Comparison of ENCODE assay signal across 1 cellular context in the genomic region with DNA sequence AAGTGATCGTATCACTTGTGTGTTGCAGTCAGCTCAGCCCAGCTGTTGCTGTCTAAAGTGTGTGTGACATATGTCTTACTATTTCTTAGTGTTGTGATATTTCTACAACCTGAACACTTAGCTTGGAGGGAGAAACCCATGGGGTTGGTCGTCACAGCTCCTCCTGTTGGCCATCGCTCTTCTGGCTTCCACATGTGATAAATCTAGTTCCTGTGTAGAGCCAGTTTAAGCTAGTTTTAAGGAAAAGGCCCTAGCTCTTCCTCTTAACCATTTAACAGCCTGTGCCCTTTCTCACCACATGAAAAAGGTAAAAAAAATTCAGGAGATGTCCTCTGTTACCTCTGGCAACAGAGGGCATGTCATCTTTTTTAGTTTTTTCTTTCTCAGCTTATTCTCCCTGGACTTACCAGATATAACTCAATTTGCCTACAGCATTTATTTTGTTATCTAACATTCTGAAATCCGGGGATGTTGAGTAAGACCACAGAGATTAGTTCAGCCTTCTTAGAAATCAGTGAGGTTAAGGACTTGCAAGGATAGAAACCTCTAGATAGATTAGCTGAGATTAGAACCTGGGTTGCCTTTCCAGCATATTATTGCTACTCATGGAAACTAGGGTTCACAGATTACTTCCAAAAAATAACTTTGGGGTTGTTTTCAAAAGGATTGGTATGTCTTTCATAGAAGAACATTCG.
TF ChIP-seq lines count a peak whose summit lies in the region.

No MANE protein-coding gene starts in this region.

TF ChIP-seq in H1, 55 proteins besides CTCF, POLR2A, EP300 and RAD21 (continued from another document):
- TF ChIP-seq, protein P1, sequence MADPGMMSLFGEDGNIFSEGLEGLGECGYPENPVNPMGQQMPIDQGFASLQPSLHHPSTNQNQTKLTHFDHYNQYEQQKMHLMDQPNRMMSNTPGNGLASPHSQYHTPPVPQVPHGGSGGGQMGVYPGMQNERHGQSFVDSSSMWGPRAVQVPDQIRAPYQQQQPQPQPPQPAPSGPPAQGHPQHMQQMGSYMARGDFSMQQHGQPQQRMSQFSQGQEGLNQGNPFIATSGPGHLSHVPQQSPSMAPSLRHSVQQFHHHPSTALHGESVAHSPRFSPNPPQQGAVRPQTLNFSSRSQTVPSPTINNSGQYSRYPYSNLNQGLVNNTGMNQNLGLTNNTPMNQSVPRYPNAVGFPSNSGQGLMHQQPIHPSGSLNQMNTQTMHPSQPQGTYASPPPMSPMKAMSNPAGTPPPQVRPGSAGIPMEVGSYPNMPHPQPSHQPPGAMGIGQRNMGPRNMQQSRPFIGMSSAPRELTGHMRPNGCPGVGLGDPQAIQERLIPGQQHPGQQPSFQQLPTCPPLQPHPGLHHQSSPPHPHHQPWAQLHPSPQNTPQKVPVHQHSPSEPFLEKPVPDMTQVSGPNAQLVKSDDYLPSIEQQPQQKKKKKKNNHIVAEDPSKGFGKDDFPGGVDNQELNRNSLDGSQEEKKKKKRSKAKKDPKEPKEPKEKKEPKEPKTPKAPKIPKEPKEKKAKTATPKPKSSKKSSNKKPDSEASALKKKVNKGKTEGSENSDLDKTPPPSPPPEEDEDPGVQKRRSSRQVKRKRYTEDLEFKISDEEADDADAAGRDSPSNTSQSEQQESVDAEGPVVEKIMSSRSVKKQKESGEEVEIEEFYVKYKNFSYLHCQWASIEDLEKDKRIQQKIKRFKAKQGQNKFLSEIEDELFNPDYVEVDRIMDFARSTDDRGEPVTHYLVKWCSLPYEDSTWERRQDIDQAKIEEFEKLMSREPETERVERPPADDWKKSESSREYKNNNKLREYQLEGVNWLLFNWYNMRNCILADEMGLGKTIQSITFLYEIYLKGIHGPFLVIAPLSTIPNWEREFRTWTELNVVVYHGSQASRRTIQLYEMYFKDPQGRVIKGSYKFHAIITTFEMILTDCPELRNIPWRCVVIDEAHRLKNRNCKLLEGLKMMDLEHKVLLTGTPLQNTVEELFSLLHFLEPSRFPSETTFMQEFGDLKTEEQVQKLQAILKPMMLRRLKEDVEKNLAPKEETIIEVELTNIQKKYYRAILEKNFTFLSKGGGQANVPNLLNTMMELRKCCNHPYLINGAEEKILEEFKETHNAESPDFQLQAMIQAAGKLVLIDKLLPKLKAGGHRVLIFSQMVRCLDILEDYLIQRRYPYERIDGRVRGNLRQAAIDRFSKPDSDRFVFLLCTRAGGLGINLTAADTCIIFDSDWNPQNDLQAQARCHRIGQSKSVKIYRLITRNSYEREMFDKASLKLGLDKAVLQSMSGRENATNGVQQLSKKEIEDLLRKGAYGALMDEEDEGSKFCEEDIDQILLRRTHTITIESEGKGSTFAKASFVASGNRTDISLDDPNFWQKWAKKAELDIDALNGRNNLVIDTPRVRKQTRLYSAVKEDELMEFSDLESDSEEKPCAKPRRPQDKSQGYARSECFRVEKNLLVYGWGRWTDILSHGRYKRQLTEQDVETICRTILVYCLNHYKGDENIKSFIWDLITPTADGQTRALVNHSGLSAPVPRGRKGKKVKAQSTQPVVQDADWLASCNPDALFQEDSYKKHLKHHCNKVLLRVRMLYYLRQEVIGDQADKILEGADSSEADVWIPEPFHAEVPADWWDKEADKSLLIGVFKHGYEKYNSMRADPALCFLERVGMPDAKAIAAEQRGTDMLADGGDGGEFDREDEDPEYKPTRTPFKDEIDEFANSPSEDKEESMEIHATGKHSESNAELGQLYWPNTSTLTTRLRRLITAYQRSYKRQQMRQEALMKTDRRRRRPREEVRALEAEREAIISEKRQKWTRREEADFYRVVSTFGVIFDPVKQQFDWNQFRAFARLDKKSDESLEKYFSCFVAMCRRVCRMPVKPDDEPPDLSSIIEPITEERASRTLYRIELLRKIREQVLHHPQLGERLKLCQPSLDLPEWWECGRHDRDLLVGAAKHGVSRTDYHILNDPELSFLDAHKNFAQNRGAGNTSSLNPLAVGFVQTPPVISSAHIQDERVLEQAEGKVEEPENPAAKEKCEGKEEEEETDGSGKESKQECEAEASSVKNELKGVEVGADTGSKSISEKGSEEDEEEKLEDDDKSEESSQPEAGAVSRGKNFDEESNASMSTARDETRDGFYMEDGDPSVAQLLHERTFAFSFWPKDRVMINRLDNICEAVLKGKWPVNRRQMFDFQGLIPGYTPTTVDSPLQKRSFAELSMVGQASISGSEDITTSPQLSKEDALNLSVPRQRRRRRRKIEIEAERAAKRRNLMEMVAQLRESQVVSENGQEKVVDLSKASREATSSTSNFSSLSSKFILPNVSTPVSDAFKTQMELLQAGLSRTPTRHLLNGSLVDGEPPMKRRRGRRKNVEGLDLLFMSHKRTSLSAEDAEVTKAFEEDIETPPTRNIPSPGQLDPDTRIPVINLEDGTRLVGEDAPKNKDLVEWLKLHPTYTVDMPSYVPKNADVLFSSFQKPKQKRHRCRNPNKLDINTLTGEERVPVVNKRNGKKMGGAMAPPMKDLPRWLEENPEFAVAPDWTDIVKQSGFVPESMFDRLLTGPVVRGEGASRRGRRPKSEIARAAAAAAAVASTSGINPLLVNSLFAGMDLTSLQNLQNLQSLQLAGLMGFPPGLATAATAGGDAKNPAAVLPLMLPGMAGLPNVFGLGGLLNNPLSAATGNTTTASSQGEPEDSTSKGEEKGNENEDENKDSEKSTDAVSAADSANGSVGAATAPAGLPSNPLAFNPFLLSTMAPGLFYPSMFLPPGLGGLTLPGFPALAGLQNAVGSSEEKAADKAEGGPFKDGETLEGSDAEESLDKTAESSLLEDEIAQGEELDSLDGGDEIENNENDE (IDR thresholded peaks at IDR 0.05; ENCODE audit: insufficient replicate concordance, low read length) = no peak
- no peak for TF ChIP-seq EGR1 (IDR thresholded peaks at IDR 0.05; ENCODE audit: borderline replicate concordance, low read depth, low read length)
- no peak for TF ChIP-seq EZH2 (IDR thresholded peaks at IDR 0.05; ENCODE audit: low read depth, low read length, severe bottlenecking)
- TF ChIP-seq MAX (IDR thresholded peaks at IDR 0.05) = no peak; the same call in 1 of the 2 replicates
- no peak for TF ChIP-seq TEAD4 (IDR thresholded peaks at IDR 0.05; ENCODE audit: low read depth, low read length)
- no peak for TF ChIP-seq BCL11A (IDR thresholded peaks at IDR 0.05; ENCODE audit: low read depth in 2 of 2, low read length in 2 of 2)
- TF ChIP-seq TAF1 (IDR thresholded peaks at IDR 0.05; ENCODE audit: low read depth, low read length) = no peak
- TF ChIP-seq POU5F1 (IDR thresholded peaks at IDR 0.05; ENCODE audit: low read depth, low read length) = no peak
- TF ChIP-seq TCF12 (IDR thresholded peaks at IDR 0.05; ENCODE audit: low read depth, low read length) = no peak
- TF ChIP-seq JUND (IDR thresholded peaks at IDR 0.05; ENCODE audit: low read length) = no peak
- no peak for TF ChIP-seq TBP (IDR thresholded peaks at IDR 0.05; ENCODE audit: low read depth, low read length)
- no peak for TF ChIP-seq NANOG (IDR thresholded peaks at IDR 0.05; ENCODE audit: insufficient read depth, low read depth, low read length, poor library complexity, severe bottlenecking)
